9 cellular contexts compared by ENCODE assay signal in the genomic region with DNA sequence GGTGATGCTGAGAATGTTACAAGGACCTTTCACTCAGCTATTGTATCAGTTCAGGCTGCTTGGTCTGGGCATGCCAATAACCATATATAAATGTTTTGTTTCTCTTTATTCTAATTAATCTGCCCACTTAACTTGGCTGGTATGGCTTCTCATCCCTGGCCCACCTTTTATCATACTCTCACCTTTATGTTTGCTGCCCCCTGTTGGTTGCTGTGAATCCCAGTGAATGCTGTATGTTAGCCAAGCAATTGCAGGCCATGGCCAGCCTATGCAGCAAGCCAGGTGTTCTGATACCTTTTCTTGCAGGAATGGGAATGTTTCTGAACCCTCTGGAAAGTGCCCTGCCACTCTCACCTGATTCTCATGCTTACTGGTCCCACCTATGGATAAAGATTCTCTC. TPM values are rescaled to one million over a fixed set of nuclear protein-coding genes. Genes with fewer than 3 reads are reported as not detected.
DNase-seq lines count a peak whose midpoint lies in the region; ATAC-seq, FAIRE-seq and TF ChIP-seq lines count a peak whose summit lies in the region.
"Had no signal": no experiment of that assay in that cellular context is flagged by ENCODE, and none has a peak within 500 bp of the region (broad histone marks: within the 10 kb centered on the region; RNA-seq: fewer than 3 reads in every experiment).

No MANE protein-coding gene starts in this region.

- H3K9ac ChIP-seq in SK-N-SH (no peak overlapping the region), GM12878 (ENCODE audit: control insufficient read depth, insufficient read depth, low read length) (no peak overlapping the region), parathyroid adenoma (no peak overlapping the region)

- no peaks in the 10 kb centered on the region for H3K79me2 ChIP-seq in SK-N-SH (ENCODE audit: insufficient read depth)
- H3K79me2 ChIP-seq in GM12878 (ENCODE audit: control insufficient read depth, insufficient read depth, low read length) = no peaks in the 10 kb centered on the region
- no peaks in the 10 kb centered on the region for H3K79me2 ChIP-seq in parathyroid adenoma

- H3K27me3 ChIP-seq in SK-N-SH (ENCODE audit: insufficient read depth) (no peaks in the 10 kb centered on the region), GM12878 (replicated peaks in 1 of 2; ENCODE audit: control insufficient read depth in 2 of 2, insufficient read depth in 2 of 2, low read length in 1 of 2) (no peaks in the 10 kb centered on the region), parathyroid adenoma (ENCODE audit: control insufficient read depth, insufficient read depth, low read length) (no peaks in the 10 kb centered on the region)

- H3K4me1 ChIP-seq in SK-N-SH (ENCODE audit: control insufficient read depth in 1 of 2, insufficient read depth in 2 of 2, low read depth in 1 of 2, low read length in 1 of 2) (no peaks in the 10 kb centered on the region; a peak in 1 of 4 replicates), GM12878 (ENCODE audit: control insufficient read depth, insufficient read depth, low read length) (no peaks in the 10 kb centered on the region), parathyroid adenoma (no peaks in the 10 kb centered on the region)

- H3K9me3 ChIP-seq in SK-N-SH (no peaks in the 10 kb centered on the region), GM12878 (replicated peaks; ENCODE audit: control insufficient read depth, insufficient read depth, low read length) (no peaks in the 10 kb centered on the region), parathyroid adenoma (ENCODE audit: control insufficient read depth, low read length) (no peaks in the 10 kb centered on the region)

- no peaks in the 10 kb centered on the region for H3F3A ChIP-seq in SK-N-SH (replicated peaks; ENCODE audit: insufficient read depth)

- no peaks in the 10 kb centered on the region for H4K20me1 ChIP-seq in SK-N-SH (ENCODE audit: insufficient read depth)
- no peaks in the 10 kb centered on the region for H4K20me1 ChIP-seq in GM12878 (ENCODE audit: control insufficient read depth, insufficient read depth)

- DNase-seq in SK-N-SH (peak; percentile 30), M059J (ENCODE audit: low read depth) (peak; percentile 44), GM12878 (ENCODE audit: low read depth, low spot score) (no peak), mesenteric fat pad (ENCODE audit: low spot score) (no peak)
- DNase-seq in activated CD4-positive, CD25-positive, alpha-beta regulatory T cell treated with anti-CD3 and anti-CD28 coated beads, Interleukin-2, amount 50 U/mL, for 72 hours = no peak

- SMC1A ChIA-PET in GM12878 (lab: Charles Lee; ENCODE audit: uncharacterized antibody, unreplicated experiment) = interaction anchor here (0.5 kb wide), 1 partner anchor 10 kb away, joined by 3 read pairs; no protein-coding TSS in a partner anchor

- ATAC-seq in SK-N-SH treated with all-trans-retinoic acid at 6 μM for 48 hours (no peak), GM12878 (peak; percentile 68), GM19324 (IDR thresholded peaks at IDR 0.05; ENCODE audit: low FRiP score, unreplicated experiment) (no peak)

- POLR2A ChIA-PET in SK-N-SH (lab: Yijun Ruan, JAX) = no interaction called here
- POLR2A ChIA-PET in GM12878 (lab: Charles Lee) = no interaction called here

- H3K27ac ChIP-seq in SK-N-SH (ENCODE audit: low read depth in 2 of 2, low read length in 1 of 2) = no peak overlapping the region
- H3K27ac ChIP-seq in GM12878 (ENCODE audit: control insufficient read depth, insufficient read depth) = no peak overlapping the region
- no peak overlapping the region for H3K27ac ChIP-seq in parathyroid adenoma

- H2AFZ ChIP-seq in SK-N-SH (ENCODE audit: low read depth) (no peak overlapping the region), GM12878 (ENCODE audit: control insufficient read depth, low read depth, low read length) (no peak overlapping the region), parathyroid adenoma (no peak overlapping the region)

- H3K4me3 ChIP-seq in SK-N-SH (ENCODE audit: low read depth in 2 of 2, low read length in 1 of 2) (peak overlapping the region in 1 of 2 experiments; percentile 37; a peak in 1 of 4 replicates), GM12878 (no peak overlapping the region), parathyroid adenoma (ENCODE audit: low read depth, low read length) (no peak overlapping the region)

- RAD21 ChIA-PET in GM12878 (lab: Charles Lee; ENCODE audit: unreplicated experiment) = interaction anchor here (1.4 kb wide), 1 partner anchor 478 kb away, joined by 3 read pairs; no protein-coding TSS in a partner anchor

- intact Hi-C loops in GM12878 (cut with micrococcal nuclease; ENCODE audit: unreplicated experiment) = loop anchor here (2.0 kb wide), 1 partner anchor 479 kb away; no protein-coding TSS in a partner anchor

- peak; percentile 44 for TF ChIP-seq RAD21 in SK-N-SH (IDR thresholded peaks at IDR 0.05; ENCODE audit: low read length)
- TF ChIP-seq RAD21 in GM12878 (IDR thresholded peaks at IDR 0.05; ENCODE audit: insufficient read depth, low read depth, low read length) = peak; percentile 39

- CTCF ChIA-PET in SK-N-SH (lab: Yijun Ruan, JAX) (interaction anchor here (0.6 to 2.7 kb wide), 8 partner anchors 8 to 480 kb away, joined by 3 to 11 read pairs (median 3); no protein-coding TSS in a partner anchor), GM12878 (lab: Yijun Ruan, JAX) (interaction anchor here (1.1 to 1.6 kb wide), 2 partner anchors 474 to 478 kb away, joined by 3 to 5 read pairs; no protein-coding TSS in a partner anchor)

- no TSS peak for BruUV-seq in GM12878 (replicated peaks; lab: Mats Ljungman, UMichigan)

- FAIRE-seq in GM12878 (lab: Jason Lieb, UNC) = no peak
- FAIRE-seq: colon had no signal

- H3K36me3 ChIP-seq in SK-N-SH (replicated peaks in 1 of 2; ENCODE audit: control insufficient read depth in 1 of 2, insufficient read depth in 2 of 2, low read length in 1 of 2) = no peaks in the 10 kb centered on the region
- no peaks in the 10 kb centered on the region for H3K36me3 ChIP-seq in GM12878 (ENCODE audit: control insufficient read depth in 2 of 2, insufficient read depth in 2 of 2, low read length in 1 of 2)
- no peaks in the 10 kb centered on the region for H3K36me3 ChIP-seq in parathyroid adenoma (ENCODE audit: control insufficient read depth, insufficient read depth, low read length)

- H3K9me2 ChIP-seq in SK-N-SH = no peaks in the 10 kb centered on the region

- TF ChIP-seq EP300 in SK-N-SH (IDR thresholded peaks at IDR 0.05; ENCODE audit: borderline replicate concordance in 1 of 2, low read depth in 1 of 2, low read length in 1 of 2) (no peak), GM12878 (IDR thresholded peaks at IDR 0.05; ENCODE audit: borderline replicate concordance in 1 of 2, control insufficient read depth in 1 of 2, low read depth in 2 of 2, low read length in 2 of 2) (no peak)

- H3K4me2 ChIP-seq in SK-N-SH (no peak overlapping the region), GM12878 (ENCODE audit: control insufficient read depth, insufficient read depth) (no peak overlapping the region), parathyroid adenoma (ENCODE audit: low read length) (no peak overlapping the region)

- TF ChIP-seq CTCF in SK-N-SH (IDR thresholded peaks at IDR 0.05) (peak; percentile 48), GM12878 (IDR thresholded peaks at IDR 0.05 in 2 of 3, conservative IDR thresholded peaks at IDR 0.05 in 1 of 3; ENCODE audit: control insufficient read depth in 2 of 3, extremely low read depth in 1 of 3, insufficient read depth in 1 of 3, low read depth in 3 of 3, low read length in 3 of 3) (peak; percentile 44 to 58 (median 52); a peak in 4 of 6 replicates), parathyroid adenoma (IDR thresholded peaks at IDR 0.05) (peak; percentile 14)

- in situ Hi-C loops in GM12878 (cut with MboI) = no loop called here

- TF ChIP-seq POLR2A in GM12878 (IDR thresholded peaks at IDR 0.05; ENCODE audit: low read depth, low read length) = no peak

TF ChIP-seq in SK-N-SH, 30 proteins besides CTCF, POLR2A, EP300 and RAD21 (continues in another document):
- 0 out of 2 replicates have a peak, but pooled peaks have one; percentile 12 for TF ChIP-seq SMC3 (IDR thresholded peaks at IDR 0.05; ENCODE audit: low read depth, low read length)

TF ChIP-seq in SK-N-SH treated with all-trans-retinoic acid at 6 μM for 48 hours, 23 proteins besides CTCF, POLR2A, EP300 and RAD21 (continues in another document):
- no peak for TF ChIP-seq SNAI2 (CRISPR knock-in tag; IDR thresholded peaks at IDR 0.05)

TF ChIP-seq in GM12878, 131 proteins besides CTCF, POLR2A, EP300 and RAD21:
- TF ChIP-seq POLR2AphosphoS5 (IDR thresholded peaks at IDR 0.05; ENCODE audit: low read length) = no peak
- peak; percentile 50; the same call in 1 of the 2 replicates for TF ChIP-seq SMC3 (IDR thresholded peaks at IDR 0.05; ENCODE audit: borderline replicate concordance, low read length)
- no peak for TF ChIP-seq DPF2 (IDR thresholded peaks at IDR 0.05)

RNA-seq across cellular contexts. Expression of gene PCSK2, which starts 54.6 kb away (rescaled TPM):
- polyA plus RNA-seq in SK-N-SH (2012; rRNA removed) (not detected in 2 replicates), GM12878 (2011; rRNA removed) (not detected in 2 replicates), GM12878 (2014; fragmentation: Illumina TruSeq; extraction: Trizol) (not detected in 2 replicates), GM12878 (2014; fragmentation: Nextera tagmentation; extraction: Ambion mirVana) (not detected), GM12878 (2014; rRNA removed) (not detected in 2 replicates), GM12878 (2016; fragmentation: Nextera tagmentation; extraction: Ambion mirVana) (not detected)
- polyA plus RNA-seq in SK-N-SH (2012; cell fraction: cytosol; rRNA removed) = not detected in 2 replicates
- not detected in 2 replicates for polyA plus RNA-seq in SK-N-SH (2012; cell fraction: nucleus; rRNA removed)
- 0.02 TPM in 1 of 2 replicates, not detected in the other for total RNA-seq in M059J (2014; rRNA removed; shearing (Covaris generic))
- not detected in 2 replicates for total RNA-seq in GM12878 (2013; cell fraction: nucleolus; rRNA removed)
- total RNA-seq in GM12878 (2014; rRNA removed) (not detected in 2 replicates), GM12878 (2014; rRNA removed; fragmentation: Illumina TruSeq; extraction: Trizol) (not detected in 2 replicates), GM12878 (2021) (not detected in 2 replicates), mesenteric fat pad (not detected)
- not detected for polyA plus RNA-seq in GM12878 (2011; ENCODE audit: low read depth)
- not detected in 2 replicates for polyA plus RNA-seq in GM12878 (2011; cell fraction: cytosol; rRNA removed)
- not detected in 2 replicates for polyA plus RNA-seq in GM12878 (2011; cell fraction: nucleus; rRNA removed)
- not detected in 2 replicates for polyA plus RNA-seq in GM12878 (2012)
- polyA minus RNA-seq in GM12878 (2011; rRNA and poly(A)+ RNA removed) = not detected in 2 replicates
- not detected in 2 replicates for polyA minus RNA-seq in GM12878 (2011; cell fraction: cytosol; rRNA and poly(A)+ RNA removed)
- not detected in 2 replicates for polyA minus RNA-seq in GM12878 (2011; cell fraction: nucleus; rRNA and poly(A)+ RNA removed)

Comparison
In these comparisons a context has a peak if more than half of its experiments do, and no peak if none do; other contexts are left out.
1. DNase-seq: peak in SK-N-SH (single experiment) and M059J (single experiment); none in GM12878 (single experiment), activated CD4-positive, CD25-positive, alpha-beta regulatory T cell treated with anti-CD3 and anti-CD28 coated beads, Interleukin-2, amount 50 U/mL, for 72 hours (single experiment) and mesenteric fat pad (single experiment).
2. Of the 26 proteins assayed by ChIP-seq in both GM12878 and SK-N-SH: peak only in GM12878: none; only in SK-N-SH: none; in both: CTCF, RAD21 and SMC3; in neither: 23.
3. Peak in every context shown above with its lines, with median percentiles within 50 percentile points of each other: CTCF ChIP-seq.